In genomic region chr2:96760036-96760985, GRCh38 we compare ENCODE assay signal across 8 cellular contexts. TPM values are rescaled to one million over a fixed set of nuclear protein-coding genes. Genes with fewer than 3 reads are reported as not detected.
DNase-seq lines count a peak whose midpoint lies in the region; ATAC-seq and TF ChIP-seq lines count a peak whose summit lies in the region.

TSS of gene CNNM4 (plus strand) at chr2:96760902. CDS start at chr2:96761000, 98 bp downstream.

- ATAC-seq in HG03175 (IDR thresholded peaks at IDR 0.05; ENCODE audit: unreplicated experiment) (peak; percentile 81), WTC11 (peak; percentile 85)

- H3K27me3 Mint-ChIP-seq in WTC11 (ENCODE audit: low read depth), result peaks cover 16% of the 10 kb centered on the region

- peak; percentile 96 for DNase-seq in AG08395 (ENCODE audit: low spot score)
- peak; percentile 94 for DNase-seq in NCI-H2227 treated with DMSO at 0.1 percent for 48 hours (lab: John Stamatoyannopoulos, UW)
- peak; percentile 96 for DNase-seq in WTC11 (ENCODE audit: low spot score)
- peak in 60 of 61 donors; percentile 50 to 97 (median 90) for DNase-seq in caudate nucleus (lab: John Stamatoyannopoulos, UW)
- DNase-seq in iris pigment epithelial cell (ENCODE audit: low read depth), result peak; percentile 90
- DNase-seq in stimulated activated CD4-positive, alpha-beta T cell treated with anti-CD3 and anti-CD28 coated beads, Interleukin-12 subunit alpha, Interleukin-12 subunit beta, amount 100 ng/mL, for 24 hours (ENCODE audit: low read depth in 2 of 2), result peak; percentile 84 to 90

- POLR2A ChIA-PET in WTC11 (lab: Charles Lee), result no interaction called here

- TF ChIP-seq POLR2A in GM18951 (IDR thresholded peaks at IDR 0.05; ENCODE audit: extremely low read depth, insufficient read depth, insufficient read length), result peak; percentile 99

- CTCF ChIA-PET in WTC11 (lab: Charles Lee), result interaction anchor here (0.6 to 4.7 kb wide), 16 partner anchors 14 to 352 kb away, joined by 3 to 37 read pairs (median 4); partner anchors contain the start of genes ANKRD36, ANKRD39 and CNNM3

- no peaks in the 10 kb centered on the region for H3K9me3 Mint-ChIP-seq in WTC11

- in situ Hi-C loops in GM18951 (cut with MboI; ENCODE audit: low sequenced_read_pairs, unreplicated experiment), result no loop called here

- peaks cover 51% of the 10 kb centered on the region for H3K4me1 Mint-ChIP-seq in WTC11

- no peaks in the 10 kb centered on the region for H3K36me3 Mint-ChIP-seq in WTC11

- H3K4me3 Mint-ChIP-seq in WTC11, result peak within 1 kb of the TSS; percentile 67

- H3K27ac Mint-ChIP-seq in WTC11, result peak within 1 kb of the TSS; percentile 91

- no peak for TF ChIP-seq CTCF in WTC11 (IDR thresholded peaks at IDR 0.05)

- H3K27ac ChIP-seq in caudate nucleus (ENCODE audit: low read depth, low read length), result peak within 1 kb of the TSS; percentile 72

TF ChIP-seq in WTC11, 78 proteins besides CTCF, POLR2A, EP300 and RAD21:
- 0 out of 2 replicates have a peak, but pooled peaks have one; percentile 59 for TF ChIP-seq E2F5 (CRISPR knock-in tag; IDR thresholded peaks at IDR 0.05)
- TF ChIP-seq CDX4 (CRISPR knock-in tag; IDR thresholded peaks at IDR 0.05; ENCODE audit: borderline replicate concordance), result no peak
- TF ChIP-seq IRF2 (CRISPR knock-in tag; IDR thresholded peaks at IDR 0.05; ENCODE audit: borderline replicate concordance, low read depth), result no peak
- TF ChIP-seq AFF4 (CRISPR knock-in tag; IDR thresholded peaks at IDR 0.05; ENCODE audit: borderline replicate concordance), result no peak
- TF ChIP-seq MAX (CRISPR knock-in tag; IDR thresholded peaks at IDR 0.05), result peak; percentile 88
- no peak for TF ChIP-seq MYBL2 (CRISPR knock-in tag; IDR thresholded peaks at IDR 0.05)
- TF ChIP-seq CBFB (CRISPR knock-in tag; IDR thresholded peaks at IDR 0.05; ENCODE audit: low read depth), result 0 out of 2 replicates have a peak, but pooled peaks have one; percentile 50
- TF ChIP-seq MLX (CRISPR knock-in tag; IDR thresholded peaks at IDR 0.05), result no peak
- TF ChIP-seq ZBTB21 (CRISPR knock-in tag; IDR thresholded peaks at IDR 0.05; ENCODE audit: borderline replicate concordance), result no peak
- TF ChIP-seq MXD4 (CRISPR knock-in tag; IDR thresholded peaks at IDR 0.05; ENCODE audit: borderline replicate concordance), result no peak
- no peak for TF ChIP-seq FOXP1 (CRISPR knock-in tag; IDR thresholded peaks at IDR 0.05; ENCODE audit: borderline replicate concordance)
- peak; percentile 18; the same call in 1 of the 2 replicates for TF ChIP-seq GABPB1 (CRISPR knock-in tag; IDR thresholded peaks at IDR 0.05)
- peak; percentile 54 for TF ChIP-seq SP1 (CRISPR knock-in tag; conservative IDR thresholded peaks at IDR 0.05)

RNA-seq across cellular contexts. Expression of gene CNNM4, which starts in this region (rescaled TPM):
- total RNA-seq in WTC11 (2021), result 13.9 to 14.3 TPM (median 14.0 TPM) in 3 replicates

Comparison
In these comparisons a context has a peak if more than half of its experiments do, and no peak if none do; other contexts are left out.
1. Peak in every context shown above with its lines: DNase-seq, ATAC-seq and H3K27ac ChIP-seq.